ENCODE assay signal across 8 cellular contexts in the genomic region with DNA sequence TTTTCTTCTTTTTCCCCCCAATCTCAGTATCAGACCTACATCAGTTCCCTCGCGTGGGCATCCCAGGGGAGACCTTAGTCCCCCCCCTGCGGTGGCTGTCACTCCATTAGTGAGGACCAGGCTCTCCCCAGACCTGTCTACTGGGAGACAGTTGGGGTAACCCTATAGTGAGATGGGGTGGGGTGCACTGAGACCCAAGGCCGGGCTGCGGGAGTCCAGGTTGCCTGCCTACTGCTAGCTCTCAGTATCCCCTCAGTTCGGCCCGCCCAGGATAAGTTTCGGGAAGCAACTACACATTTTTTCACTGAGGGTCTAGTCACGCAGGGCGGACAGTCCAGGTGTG. TPM values are rescaled to one million over a fixed set of nuclear protein-coding genes. Genes with fewer than 3 reads are reported as not detected.
DNase-seq lines count a peak whose midpoint lies in the region; ATAC-seq and TF ChIP-seq lines count a peak whose summit lies in the region.

No MANE protein-coding gene starts in this region.

- DNase-seq in AG09309 (ENCODE audit: low read depth): no peak
- no peak for DNase-seq in naive thymus-derived CD4-positive, alpha-beta T cell
- no peak for DNase-seq in LoVo (ENCODE audit: low spot score)
- no peak for DNase-seq in nephron progenitor cell
- no peak for DNase-seq in DMS153 (lab: John Stamatoyannopoulos, UW)

- H3K4me1 Mint-ChIP-seq in dendritic cell treated with granulocyte-macrophage colony-stimulating factor and Interleukin-4, amounts not matched to agents 40 ng/mL and 50 ng/mL, for 4 days (ENCODE audit: low read depth): peaks cover 35% of the 10 kb centered on the region
- H3K4me1 Mint-ChIP-seq in naive thymus-derived CD4-positive, alpha-beta T cell: peaks cover 11 to 42% (median 36%) of the 10 kb centered on the region in 7 donors
- peaks cover 35% of the 10 kb centered on the region for H3K4me1 Mint-ChIP-seq in nephron progenitor cell

- H3K36me3 Mint-ChIP-seq in dendritic cell treated with granulocyte-macrophage colony-stimulating factor and Interleukin-4, amounts not matched to agents 40 ng/mL and 50 ng/mL, for 4 days (ENCODE audit: low read depth): no peaks in the 10 kb centered on the region
- H3K36me3 Mint-ChIP-seq in naive thymus-derived CD4-positive, alpha-beta T cell: no peaks in the 10 kb centered on the region
- H3K36me3 Mint-ChIP-seq in nephron progenitor cell (ENCODE audit: low read depth): no peaks in the 10 kb centered on the region

- H3K27ac Mint-ChIP-seq in dendritic cell treated with granulocyte-macrophage colony-stimulating factor and Interleukin-4, amounts not matched to agents 40 ng/mL and 50 ng/mL, for 4 days: peak overlapping the region; percentile 87
- H3K27ac Mint-ChIP-seq in naive thymus-derived CD4-positive, alpha-beta T cell: peak overlapping the region in 7 of 9 donors; percentile 63 to 94 (median 92)
- H3K27ac Mint-ChIP-seq in nephron progenitor cell: no peak overlapping the region

- no peaks in the 10 kb centered on the region for H3K27me3 Mint-ChIP-seq in dendritic cell treated with granulocyte-macrophage colony-stimulating factor and Interleukin-4, amounts not matched to agents 40 ng/mL and 50 ng/mL, for 4 days
- H3K27me3 Mint-ChIP-seq in naive thymus-derived CD4-positive, alpha-beta T cell: no peaks in the 10 kb centered on the region
- H3K27me3 Mint-ChIP-seq in nephron progenitor cell (ENCODE audit: low read depth, poor library complexity): no peaks in the 10 kb centered on the region

- peaks cover 13% of the 10 kb centered on the region for H3K4me1 ChIP-seq in HUES64 (ENCODE audit: insufficient read depth, low read length)
- H3K4me1 ChIP-seq in naive thymus-derived CD4-positive, alpha-beta T cell (ENCODE audit: control insufficient read depth in 2 of 2, insufficient read depth in 2 of 2, low read length in 2 of 2): peaks cover 18 to 20% of the 10 kb centered on the region in 2 donors

- no peak overlapping the region for H3K9ac ChIP-seq in HUES64 (ENCODE audit: low read depth, low read length)

- CTCF ChIA-PET in naive thymus-derived CD4-positive, alpha-beta T cell (lab: Charles Lee): no interaction called here

- peak overlapping the region; percentile 76 for H3K4me3 Mint-ChIP-seq in dendritic cell treated with granulocyte-macrophage colony-stimulating factor and Interleukin-4, amounts not matched to agents 40 ng/mL and 50 ng/mL, for 4 days
- peak overlapping the region in 5 of 10 donors; percentile 82 to 91 (median 87) for H3K4me3 Mint-ChIP-seq in naive thymus-derived CD4-positive, alpha-beta T cell
- no peak overlapping the region for H3K4me3 Mint-ChIP-seq in nephron progenitor cell

- TF ChIP-seq CTCF in AG09309 (IDR thresholded peaks at IDR 0.05; ENCODE audit: control insufficient read depth, insufficient read depth, low read depth, low read length, missing control alignments): no peak
- TF ChIP-seq CTCF in nephron progenitor cell (IDR thresholded peaks at IDR 0.05): no peak

- intact Hi-C loops in dendritic cell treated with granulocyte-macrophage colony-stimulating factor and Interleukin-4, amounts not matched to agents 40 ng/mL and 50 ng/mL, for 4 days (cut with micrococcal nuclease): no loop called here
- intact Hi-C loops in naive thymus-derived CD4-positive, alpha-beta T cell (cut with micrococcal nuclease): loop anchor here (2.0 to 5.0 kb wide), 3 partner anchors 34 to 186 kb away; a partner anchor contains a TSS

- no peaks in the 10 kb centered on the region for H3K9me3 ChIP-seq in HUES64 (ENCODE audit: insufficient read depth, low read depth, low read length)
- H3K9me3 ChIP-seq in naive thymus-derived CD4-positive, alpha-beta T cell (ENCODE audit: control insufficient read depth in 2 of 3, low read length in 3 of 3): no peaks in the 10 kb centered on the region

- H3K27me3 ChIP-seq in HUES64 (ENCODE audit: insufficient read depth, low read length): no peaks in the 10 kb centered on the region
- no peaks in the 10 kb centered on the region for H3K27me3 ChIP-seq in naive thymus-derived CD4-positive, alpha-beta T cell (ENCODE audit: control insufficient read depth in 2 of 2, insufficient read depth in 2 of 2, low read length in 2 of 2)

- ATAC-seq in naive thymus-derived CD4-positive, alpha-beta T cell: no peak
- ATAC-seq in GM21526 (IDR thresholded peaks at IDR 0.05; ENCODE audit: low FRiP score, unreplicated experiment): no peak

- POLR2A ChIA-PET in naive thymus-derived CD4-positive, alpha-beta T cell (lab: Charles Lee): interaction anchor here (1.0 to 1.8 kb wide), 2 partner anchors 9 to 13 kb away, joined by 3 to 5 read pairs; no protein-coding TSS in a partner anchor

- no peak overlapping the region for H3K27ac ChIP-seq in HUES64 (ENCODE audit: low read depth, low read length)
- H3K27ac ChIP-seq in naive thymus-derived CD4-positive, alpha-beta T cell (ENCODE audit: low read depth, low read length): peak overlapping the region; percentile 79

- no peaks in the 10 kb centered on the region for H3K9me3 Mint-ChIP-seq in dendritic cell treated with granulocyte-macrophage colony-stimulating factor and Interleukin-4, amounts not matched to agents 40 ng/mL and 50 ng/mL, for 4 days
- no peaks in the 10 kb centered on the region for H3K9me3 Mint-ChIP-seq in naive thymus-derived CD4-positive, alpha-beta T cell
- H3K9me3 Mint-ChIP-seq in nephron progenitor cell: no peaks in the 10 kb centered on the region

- 80% methylated on average over 10 of the region's 10 CpGs for WGBS in HUES64

- no peaks in the 10 kb centered on the region for H3K36me3 ChIP-seq in HUES64 (ENCODE audit: insufficient read depth, low read length)
- peaks cover 0 to 3% (median 0%) of the 10 kb centered on the region in 3 experiments for H3K36me3 ChIP-seq in naive thymus-derived CD4-positive, alpha-beta T cell (ENCODE audit: control insufficient read depth in 2 of 3, insufficient read depth in 3 of 3, low read length in 3 of 3)

- H3K4me3 ChIP-seq in AG09309 (ENCODE audit: control insufficient read depth, low read depth, low read length): peak overlapping the region; percentile 67
- peak overlapping the region; percentile 94 for H3K4me3 ChIP-seq in HUES64 (ENCODE audit: low read length)
- H3K4me3 ChIP-seq in naive thymus-derived CD4-positive, alpha-beta T cell (ENCODE audit: low read length): peak overlapping the region; percentile 68

RNA-seq across cellular contexts. Expression of a gene that starts 0.7 kb away (rescaled TPM):
- 28.7 TPM for polyA plus RNA-seq in HUES64 (2013, experiment 1 of 2)
- 31.8 TPM for polyA plus RNA-seq in HUES64 (2013, experiment 2 of 2)
- 10 to 100 TPM; 23.7 to 53.0 (median 34.0) TPM for total RNA-seq in naive thymus-derived CD4-positive, alpha-beta T cell
- 10 to 100 TPM; 22.2 to 23.9 TPM for polyA plus RNA-seq in naive thymus-derived CD4-positive, alpha-beta T cell
